1 cellular context compared by ENCODE assay signal in genomic region chr9:129639756-129640085, GRCh38.
A peak's percentile ranks its signal among the peaks of the same experiment; 100 is the strongest.
TF ChIP-seq lines count a peak whose summit lies in the region.

No MANE protein-coding gene starts in this region.

TF ChIP-seq in A549, 52 proteins besides CTCF, POLR2A, EP300 and RAD21 (continued from another document):
- 0 out of 2 replicates have a peak, but pooled peaks have one; percentile 10 for TF ChIP-seq PBX3 (IDR thresholded peaks at IDR 0.05)
